In the genomic region with DNA sequence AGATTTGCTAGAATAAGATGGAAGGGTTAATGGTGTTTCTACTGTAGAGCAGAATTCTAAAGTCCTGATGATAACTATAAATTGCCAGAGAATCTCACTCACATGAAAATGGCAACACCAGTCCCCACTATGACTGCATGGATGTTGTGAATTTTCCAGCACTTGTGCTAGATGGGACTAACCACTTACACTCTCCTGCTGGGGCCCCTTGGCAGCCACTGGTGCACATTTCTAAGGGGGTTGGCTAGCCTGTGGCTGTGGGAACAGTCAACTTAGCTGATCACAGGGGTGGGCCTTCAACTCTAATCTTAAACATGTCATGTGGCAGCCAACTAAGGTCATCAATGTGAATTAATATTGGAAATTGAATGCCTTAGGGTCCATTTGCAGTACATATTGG, we compare ENCODE assay signal across 20 cellular contexts.
DNase-seq lines count a peak whose midpoint lies in the region; ATAC-seq and TF ChIP-seq lines count a peak whose summit lies in the region.
"Had no signal": no experiment of that assay in that cellular context is flagged by ENCODE, and none has a peak within 500 bp of the region (broad histone marks: within the 10 kb centered on the region; RNA-seq: fewer than 3 reads in every experiment).

No MANE protein-coding gene starts in this region.

- peak; percentile 31 for DNase-seq in NCI-H146 (lab: John Stamatoyannopoulos, UW)
- no peak for DNase-seq in NCI-H146 treated with DMSO at 0.1 percent for 48 hours (lab: John Stamatoyannopoulos, UW; ENCODE audit: unreplicated experiment)
- no peak for DNase-seq in Right ventricle myocardium inferior (ENCODE audit: missing footprints)
- no peak for DNase-seq in right atrium auricular region (ENCODE audit: low spot score)
- no peak for DNase-seq in left ventricle myocardium superior
- no peak for DNase-seq in cardiac septum (ENCODE audit: low spot score)
- DNase-seq: 8988T; ACHN; AML-193; BE2C; CD4-positive, alpha-beta T cell; CD8-positive, alpha-beta memory T cell; DMS 273 treated with DMSO at 0.1 percent for 48 hours; DMS79 treated with DMSO at 0.1 percent for 48 hours; GF-D8; H9 had no signal

- H3K4me1 ChIP-seq in right atrium auricular region, result no peaks in the 10 kb centered on the region
- H3K4me1 ChIP-seq: A549, BE2C had no signal

- no peaks in the 10 kb centered on the region for H3K27me3 ChIP-seq in right atrium auricular region
- H3K27me3 ChIP-seq: BE2C; BLaER1 treated with 17β-estradiol and CSF1 and Interleukin-3, amounts not matched to agents 10 nM and 100 nM had no signal

- intact Hi-C loops in Right ventricle myocardium inferior (cut with DNase I), result no loop called here
- intact Hi-C loops in left ventricle myocardium superior (cut with micrococcal nuclease), result no loop called here
- intact Hi-C loops in cardiac septum (cut with DNase I), result no loop called here

- no peak for TF ChIP-seq CTCF in right atrium auricular region (IDR thresholded peaks at IDR 0.05)

- H3K9me3 ChIP-seq in right atrium auricular region, result no peaks in the 10 kb centered on the region
- H3K9me3 ChIP-seq: A549, BE2C had no signal

- H3K36me3 ChIP-seq in right atrium auricular region, result no peaks in the 10 kb centered on the region
- H3K36me3 ChIP-seq: BE2C; BLaER1 treated with 17β-estradiol and CSF1 and Interleukin-3, amounts not matched to agents 10 nM and 100 nM had no signal

- no peak overlapping the region for H3K4me3 ChIP-seq in right atrium auricular region
- H3K4me3 ChIP-seq: A549; BLaER1 treated with 17β-estradiol and CSF1 and Interleukin-3, amounts not matched to agents 10 nM and 100 nM; GM23338 had no signal

- H3K27ac ChIP-seq in right atrium auricular region, result no peak overlapping the region
- H3K27ac ChIP-seq: A549; BLaER1 treated with 17β-estradiol and CSF1 and Interleukin-3, amounts not matched to agents 10 nM and 100 nM had no signal

- ATAC-seq in Right ventricle myocardium inferior (peak; percentile 48), left ventricle myocardium superior (peak; percentile 58)
- ATAC-seq: A549, GM23338, HCT116 had no signal
